20 cellular contexts compared by ENCODE assay signal in the genomic region with DNA sequence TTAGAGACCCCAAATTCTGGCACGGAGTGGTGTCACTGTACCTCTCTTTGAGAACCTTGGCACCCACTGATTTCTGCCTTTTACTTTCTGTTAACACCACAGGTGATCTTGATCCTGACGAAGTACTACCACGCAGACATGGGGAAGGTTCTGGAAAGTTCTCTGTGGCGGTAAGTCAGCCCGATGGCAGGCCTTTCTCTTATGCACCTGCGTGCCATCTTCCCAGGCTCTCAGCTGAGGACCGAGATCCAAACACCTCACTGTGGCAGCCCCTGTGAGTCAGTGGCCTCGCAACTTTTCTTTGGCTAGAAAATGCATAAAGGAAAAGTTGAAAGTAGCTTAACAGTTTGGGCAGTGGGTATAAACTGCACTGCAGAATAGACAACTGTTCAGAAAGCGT. TPM values are rescaled to one million over a fixed set of nuclear protein-coding genes. Genes with fewer than 3 reads are reported as not detected.
DNase-seq lines count a peak whose midpoint lies in the region; TF ChIP-seq lines count a peak whose summit lies in the region.
"Had no signal": no experiment of that assay in that cellular context is flagged by ENCODE, and none has a peak within 500 bp of the region (broad histone marks: within the 10 kb centered on the region; RNA-seq: fewer than 3 reads in every experiment).

No MANE protein-coding gene starts in this region.

- H3K36me3 Mint-ChIP-seq in activated CD4-positive, alpha-beta memory T cell treated with anti-CD3 and anti-CD28 coated beads, Interleukin-2, amount 10 ng/mL, durations not matched to agents 7 days and 5 days (ENCODE audit: low read depth) = no peaks in the 10 kb centered on the region
- no peaks in the 10 kb centered on the region for H3K36me3 Mint-ChIP-seq in activated CD4-positive, alpha-beta memory T cell treated with anti-CD3 and anti-CD28 coated beads for 36 hours
- no peaks in the 10 kb centered on the region for H3K36me3 Mint-ChIP-seq in osteocyte (ENCODE audit: unreplicated experiment)
- H3K36me3 Mint-ChIP-seq: CD8-positive, alpha-beta T cell had no signal

- peaks cover 13% of the 10 kb centered on the region for H3K27me3 Mint-ChIP-seq in activated CD4-positive, alpha-beta memory T cell treated with anti-CD3 and anti-CD28 coated beads, Interleukin-2, amount 10 ng/mL, durations not matched to agents 7 days and 5 days
- peaks cover 20% of the 10 kb centered on the region for H3K27me3 Mint-ChIP-seq in activated CD4-positive, alpha-beta memory T cell treated with anti-CD3 and anti-CD28 coated beads for 36 hours
- H3K27me3 Mint-ChIP-seq in osteocyte (ENCODE audit: unreplicated experiment) = peaks cover 40% of the 10 kb centered on the region

- CTCF ChIA-PET in activated CD4-positive, alpha-beta memory T cell treated with anti-CD3 and anti-CD28 coated beads, Interleukin-2, amount 10 ng/mL, durations not matched to agents 7 days and 5 days (lab: Charles Lee) = no interaction called here
- CTCF ChIA-PET in activated CD4-positive, alpha-beta memory T cell treated with anti-CD3 and anti-CD28 coated beads for 36 hours (lab: Charles Lee) = no interaction called here

- no peaks in the 10 kb centered on the region for H3K9me3 ChIP-seq in testis
- H3K9me3 ChIP-seq: BE2C had no signal

- H3K4me3 ChIP-seq in coronary artery = no peak overlapping the region
- H3K4me3 ChIP-seq in testis = no peak overlapping the region
- H3K4me3 ChIP-seq: GM23338 had no signal

- no peaks in the 10 kb centered on the region for H3K4me1 Mint-ChIP-seq in activated CD4-positive, alpha-beta memory T cell treated with anti-CD3 and anti-CD28 coated beads, Interleukin-2, amount 10 ng/mL, durations not matched to agents 7 days and 5 days
- H3K4me1 Mint-ChIP-seq in activated CD4-positive, alpha-beta memory T cell treated with anti-CD3 and anti-CD28 coated beads for 36 hours (ENCODE audit: low read depth) = no peaks in the 10 kb centered on the region
- peaks cover 5% of the 10 kb centered on the region for H3K4me1 Mint-ChIP-seq in osteocyte (ENCODE audit: unreplicated experiment)

- peaks cover 3% of the 10 kb centered on the region for H3K9me3 Mint-ChIP-seq in activated CD4-positive, alpha-beta memory T cell treated with anti-CD3 and anti-CD28 coated beads, Interleukin-2, amount 10 ng/mL, durations not matched to agents 7 days and 5 days
- H3K9me3 Mint-ChIP-seq in activated CD4-positive, alpha-beta memory T cell treated with anti-CD3 and anti-CD28 coated beads for 36 hours = no peaks in the 10 kb centered on the region
- no peaks in the 10 kb centered on the region for H3K9me3 Mint-ChIP-seq in osteocyte (ENCODE audit: unreplicated experiment)
- H3K9me3 Mint-ChIP-seq: CD8-positive, alpha-beta T cell had no signal

- H3K4me3 Mint-ChIP-seq in activated CD4-positive, alpha-beta memory T cell treated with anti-CD3 and anti-CD28 coated beads, Interleukin-2, amount 10 ng/mL, durations not matched to agents 7 days and 5 days = no peak overlapping the region
- H3K4me3 Mint-ChIP-seq in activated CD4-positive, alpha-beta memory T cell treated with anti-CD3 and anti-CD28 coated beads for 36 hours = no peak overlapping the region
- no peak overlapping the region for H3K4me3 Mint-ChIP-seq in osteocyte (ENCODE audit: unreplicated experiment)
- H3K4me3 Mint-ChIP-seq: CD8-positive, alpha-beta T cell; GM23338 had no signal

- intact Hi-C loops in activated CD4-positive, alpha-beta memory T cell treated with anti-CD3 and anti-CD28 coated beads for 36 hours (cut with micrococcal nuclease) = no loop called here
- intact Hi-C loops in testis (cut with DNase I; ENCODE audit: low total_unique reads) = no loop called here

- TF ChIP-seq POLR2A in testis (IDR thresholded peaks at IDR 0.05) = no peak

- 90 to 95% methylated on average over 9 of the region's 9 CpGs for WGBS in testis, 2 donors

- no peaks in the 10 kb centered on the region for H3K36me3 ChIP-seq in testis (ENCODE audit: low read depth, missing control alignments)
- H3K36me3 ChIP-seq: BE2C had no signal

- no peak overlapping the region for H3K27ac Mint-ChIP-seq in activated CD4-positive, alpha-beta memory T cell treated with anti-CD3 and anti-CD28 coated beads, Interleukin-2, amount 10 ng/mL, durations not matched to agents 7 days and 5 days
- H3K27ac Mint-ChIP-seq in activated CD4-positive, alpha-beta memory T cell treated with anti-CD3 and anti-CD28 coated beads for 36 hours = no peak overlapping the region
- H3K27ac Mint-ChIP-seq in osteocyte (ENCODE audit: unreplicated experiment) = no peak overlapping the region
- H3K27ac Mint-ChIP-seq: CD8-positive, alpha-beta T cell; GM23338 had no signal

- POLR2A ChIA-PET in activated CD4-positive, alpha-beta memory T cell treated with anti-CD3 and anti-CD28 coated beads, Interleukin-2, amount 10 ng/mL, durations not matched to agents 7 days and 5 days (lab: Charles Lee) = no interaction called here
- POLR2A ChIA-PET in activated CD4-positive, alpha-beta memory T cell treated with anti-CD3 and anti-CD28 coated beads for 36 hours (lab: Charles Lee) = no interaction called here

- H3K27ac ChIP-seq in coronary artery (no peak overlapping the region), testis (no peak overlapping the region)
- H3K27ac ChIP-seq: 22Rv1 had no signal

- H3K4me1 ChIP-seq in testis = no peaks in the 10 kb centered on the region

- no peak for TF ChIP-seq CTCF in coronary artery (IDR thresholded peaks at IDR 0.05)
- no peak for TF ChIP-seq CTCF in osteocyte (IDR thresholded peaks at IDR 0.05)
- TF ChIP-seq CTCF in testis (IDR thresholded peaks at IDR 0.05) = no peak

- H3K27me3 ChIP-seq in testis = no peaks in the 10 kb centered on the region
- H3K27me3 ChIP-seq: BE2C had no signal

- peak; percentile 14 for DNase-seq in activated CD4-positive, alpha-beta memory T cell treated with anti-CD3 and anti-CD28 coated beads, Interleukin-2, amount 10 ng/mL, durations not matched to agents 7 days and 5 days
- DNase-seq in activated CD4-positive, alpha-beta memory T cell treated with anti-CD3 and anti-CD28 coated beads for 36 hours = no peak
- peak; percentile 1 for DNase-seq in HuH-7.5 (ENCODE audit: low spot score)
- peak; percentile 58 for DNase-seq in coronary artery (ENCODE audit: low spot score)
- DNase-seq in osteocyte (ENCODE audit: extremely low spot score, unreplicated experiment) = peak; percentile 27
- DNase-seq in testis = no peak
- DNase-seq in SIG-M5 (lab: John Stamatoyannopoulos, UW) = no peak
- no peak for DNase-seq in activated gamma-delta T cell (lab: John Stamatoyannopoulos, UW)
- DNase-seq: BE2C, GF-D8, KBM-7, NCI-H1436, NCI-H2081, NCI-H510A treated with DMSO at 0.1 percent for 48 hours, SHP77 had no signal

RNA-seq across cellular contexts. Expression of a gene that starts 38.5 kb away (rescaled TPM):
- not detected for total RNA-seq in activated CD4-positive, alpha-beta memory T cell treated with anti-CD3 and anti-CD28 coated beads, Interleukin-2, amount 10 ng/mL, durations not matched to agents 7 days and 5 days
- not detected for total RNA-seq in activated CD4-positive, alpha-beta memory T cell treated with anti-CD3 and anti-CD28 coated beads for 36 hours
- not detected in 2 replicates for total RNA-seq in osteocyte
- 10 to 100 TPM; 17.5 to 19.0 TPM for total RNA-seq in testis
- 11.0 TPM for polyA plus RNA-seq in testis (ENCODE audit: insufficient read depth, low read depth, low replicate concordance)
- total RNA-seq: CD8-positive, alpha-beta T cell; Daoy; GM23338 had no signal
- polyA plus RNA-seq: AG04450, GM23338 had no signal

Comparison
In these comparisons a context has a peak if more than half of its experiments do, and no peak if none do; other contexts are left out.
1. DNase-seq: peak in activated CD4-positive, alpha-beta memory T cell treated with anti-CD3 and anti-CD28 coated beads, Interleukin-2, amount 10 ng/mL, durations not matched to agents 7 days and 5 days (single experiment), HuH-7.5 (single experiment), coronary artery (single experiment) and osteocyte (single experiment); none in activated CD4-positive, alpha-beta memory T cell treated with anti-CD3 and anti-CD28 coated beads for 36 hours (single experiment), testis (single experiment), SIG-M5 (single experiment) and activated gamma-delta T cell (single experiment).
2. RNA of a gene that starts 38.5 kb away (total RNA-seq): 17.5 to 19.0 TPM in testis; not detected in activated CD4-positive, alpha-beta memory T cell treated with anti-CD3 and anti-CD28 coated beads, Interleukin-2, amount 10 ng/mL, durations not matched to agents 7 days and 5 days, not detected in activated CD4-positive, alpha-beta memory T cell treated with anti-CD3 and anti-CD28 coated beads for 36 hours and not detected in osteocyte; every median in the first group is over 10 times any median in the second.